ENCODE assay signal across 27 cellular contexts in genomic region chr12:28507867-28508266, GRCh38.
"Had no signal": no experiment of that assay in that cellular context is flagged by ENCODE, and none has a peak within 500 bp of the region (broad histone marks: within the 10 kb centered on the region; RNA-seq: fewer than 3 reads in every experiment).

No MANE protein-coding gene starts in this region.

- H3K4me1 Mint-ChIP-seq: activated CD4-positive, alpha-beta memory T cell treated with anti-CD3 and anti-CD28 coated beads, Interleukin-2, amount 10 ng/mL, durations not matched to agents 7 days and 5 days; immature natural killer cell had no signal

- H2AFZ ChIP-seq: hepatocyte had no signal

- H3K9me3 ChIP-seq: colonic mucosa, esophagus muscularis mucosa, lower lobe of right lung, neutrophil, pancreas, psoas muscle, right atrium auricular region, thyroid gland, upper lobe of right lung had no signal

- ATAC-seq: activated naive CD4-positive, alpha-beta T cell treated with anti-CD3 and anti-CD28 coated beads, Interleukin-2, amount 50 U/mL, for 72 hours; left lobe of liver; lower lobe of right lung; natural killer cell treated with Interleukin-12 subunit alpha and Interleukin-12 subunit beta and Interleukin-15 and Interleukin-18, amount 100 ng/mL, for 72 hours; pancreas; psoas muscle; upper lobe of right lung had no signal

- FAIRE-seq: frontal cortex, pancreas had no signal

- H3K4me3 ChIP-seq: colonic mucosa, esophagus muscularis mucosa, hepatocyte, lower lobe of right lung, pancreas, psoas muscle, right atrium auricular region, thyroid gland, upper lobe of right lung had no signal

- H3K9me3 Mint-ChIP-seq: activated T-helper 1 cell treated with anti-CD3 and anti-CD28 coated beads, Interleukin-12 subunit alpha, Interleukin-12 subunit beta, Interleukin-2, Interleukin-4 antibody, amounts not matched to agents 30 ng/mL and 10 ng/mL and 1 ng/mL, durations not matched to agents 14 hours and 24 hours and 36 hours; central memory CD8-positive, alpha-beta T cell; immature natural killer cell; natural killer cell treated with Interleukin-12 subunit alpha and Interleukin-12 subunit beta and Interleukin-15 and Interleukin-18, amount 100 ng/mL, for 72 hours had no signal

- H3K36me3 ChIP-seq: brain microvascular endothelial cell, colonic mucosa, esophagus muscularis mucosa, lower lobe of right lung, neutrophil, pancreas, right atrium auricular region, thyroid gland, upper lobe of right lung had no signal

- H3K27me3 ChIP-seq: brain microvascular endothelial cell, colonic mucosa, esophagus muscularis mucosa, hepatocyte, neutrophil, pancreas, right atrium auricular region, thyroid gland, upper lobe of right lung had no signal

- H3K4me1 ChIP-seq: colonic mucosa, lower lobe of right lung, pancreas, psoas muscle, upper lobe of right lung had no signal

- H3K4me3 Mint-ChIP-seq: activated CD4-positive, alpha-beta memory T cell treated with anti-CD3 and anti-CD28 coated beads, Interleukin-2, amount 10 ng/mL, durations not matched to agents 7 days and 5 days; activated T-helper 1 cell treated with anti-CD3 and anti-CD28 coated beads, Interleukin-12 subunit alpha, Interleukin-12 subunit beta, Interleukin-2, Interleukin-4 antibody, amounts not matched to agents 30 ng/mL and 10 ng/mL and 1 ng/mL, durations not matched to agents 14 hours and 24 hours and 36 hours; central memory CD8-positive, alpha-beta T cell; immature natural killer cell; natural killer cell treated with Interleukin-12 subunit alpha and Interleukin-12 subunit beta and Interleukin-15 and Interleukin-18, amount 100 ng/mL, for 72 hours; stimulated activated naive CD8-positive, alpha-beta T cell treated with anti-CD3 and anti-CD28 coated beads, Interleukin-15, Interleukin-2, amounts not matched to agents 100 ng/mL and 50 ng/mL, for 24 hours had no signal

- H3K27ac Mint-ChIP-seq: activated CD4-positive, alpha-beta memory T cell treated with anti-CD3 and anti-CD28 coated beads, Interleukin-2, amount 10 ng/mL, durations not matched to agents 7 days and 5 days; activated T-helper 1 cell treated with anti-CD3 and anti-CD28 coated beads, Interleukin-12 subunit alpha, Interleukin-12 subunit beta, Interleukin-2, Interleukin-4 antibody, amounts not matched to agents 30 ng/mL and 10 ng/mL and 1 ng/mL, durations not matched to agents 14 hours and 24 hours and 36 hours; immature natural killer cell; natural killer cell treated with Interleukin-12 subunit alpha and Interleukin-12 subunit beta and Interleukin-15 and Interleukin-18, amount 100 ng/mL, for 72 hours; stimulated activated naive CD8-positive, alpha-beta T cell treated with anti-CD3 and anti-CD28 coated beads, Interleukin-15, Interleukin-2, amounts not matched to agents 100 ng/mL and 50 ng/mL, for 24 hours had no signal

- DNase-seq: activated CD4-positive, alpha-beta memory T cell treated with anti-CD3 and anti-CD28 coated beads, Interleukin-2, amount 10 ng/mL, durations not matched to agents 7 days and 5 days; activated CD4-positive, alpha-beta T cell treated with anti-CD3 and anti-CD28 coated beads for 48 hours; activated gamma-delta T cell; colonic mucosa; glutamatergic neuron; immature natural killer cell; lower lobe of right lung; pancreas; psoas muscle; stimulated activated CD4-positive, alpha-beta T cell treated with anti-CD3 and anti-CD28 coated beads, Interleukin-4, amount 100 ng/mL, for 24 hours; substantia nigra; T-helper 1 cell; T1000; thyroid gland; upper lobe of right lung had no signal

- H3K27ac ChIP-seq: brain microvascular endothelial cell, colonic mucosa, esophagus muscularis mucosa, hepatocyte, lower lobe of right lung, neutrophil, pancreas, psoas muscle, right atrium auricular region, thyroid gland, upper lobe of right lung had no signal

- H3K36me3 Mint-ChIP-seq: natural killer cell treated with Interleukin-12 subunit alpha and Interleukin-12 subunit beta and Interleukin-15 and Interleukin-18, amount 100 ng/mL, for 72 hours had no signal

- H3K79me2 ChIP-seq: hepatocyte had no signal

- H3K4me2 ChIP-seq: hepatocyte had no signal
